Comparison of ENCODE assay signal across 20 cellular contexts in the genomic region with DNA sequence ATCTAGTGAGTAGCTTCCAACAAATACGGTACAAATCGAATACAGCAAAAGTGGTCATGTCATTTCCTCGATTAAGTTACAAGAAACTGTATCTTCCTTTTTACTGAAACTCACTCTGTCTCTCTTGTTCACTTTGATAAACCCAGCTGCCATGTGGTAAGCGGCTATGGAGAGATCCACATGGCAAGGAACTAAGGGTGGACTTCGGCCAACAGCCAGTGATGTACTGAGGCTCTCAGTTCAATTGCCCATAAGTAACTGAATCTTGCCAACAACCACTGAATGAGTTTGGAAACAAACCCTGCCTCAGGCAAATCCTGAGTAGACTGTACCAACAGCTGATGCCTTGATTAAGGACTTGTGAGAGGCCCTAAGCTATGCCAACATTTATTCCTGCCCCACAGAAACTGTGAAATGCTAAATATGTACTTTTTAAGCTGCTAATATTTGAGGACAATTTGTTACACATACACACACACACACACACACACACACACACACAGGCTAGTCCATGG.
"Had no signal": no experiment of that assay in that cellular context is flagged by ENCODE, and none has a peak within 500 bp of the region (broad histone marks: within the 10 kb centered on the region; RNA-seq: fewer than 3 reads in every experiment).

No MANE protein-coding gene starts in this region.

- DNase-seq: cortex of kidney; dorsolateral prefrontal cortex; effector CD8-positive, alpha-beta T cell; foreskin fibroblast; kidney; left cardiac atrium; left ventricle myocardium inferior; lower lobe of right lung; mesenchymal stem cell; midbrain; naive B cell; psoas muscle; retina; right lobe of liver; stimulated activated CD4-positive, alpha-beta T cell treated with anti-CD3 and anti-CD28 coated beads, Interleukin-4, amount 100 ng/mL, for 1 hour; stimulated activated CD8-positive, alpha-beta memory T cell treated with anti-CD3 and anti-CD28 coated beads, Interleukin-4, amount 100 ng/mL, for 48 hours; stimulated activated naive CD8-positive, alpha-beta T cell treated with anti-CD3 and anti-CD28 coated beads, Interleukin-15, Interleukin-2, amounts not matched to agents 100 U/mL and 50 U/mL, for 24 hours; tibial artery; upper lobe of left lung; uterus had no signal
